11 cellular contexts compared by ENCODE assay signal in the genomic region with DNA sequence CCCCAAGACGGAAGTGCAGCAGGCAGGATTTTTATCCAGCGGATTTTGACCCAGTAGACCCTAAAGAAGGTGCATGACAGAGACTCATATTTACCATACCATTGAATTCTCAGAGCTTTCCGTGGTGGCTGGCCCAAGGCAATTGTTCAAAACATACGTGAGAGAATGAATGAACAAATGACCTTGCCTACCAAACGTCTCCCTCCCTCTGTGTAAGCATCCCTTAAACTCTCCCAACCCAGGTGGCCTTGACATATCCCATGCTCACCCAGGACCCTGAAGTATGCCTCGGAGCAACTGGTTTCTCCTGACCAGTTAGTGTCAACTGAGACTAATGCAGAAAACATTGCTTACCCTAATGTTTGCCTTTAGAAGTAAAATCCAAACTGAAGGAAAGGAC.
DNase-seq lines count a peak whose midpoint lies in the region; ATAC-seq, FAIRE-seq and TF ChIP-seq lines count a peak whose summit lies in the region.
"Had no signal": no experiment of that assay in that cellular context is flagged by ENCODE, and none has a peak within 500 bp of the region (broad histone marks: within the 10 kb centered on the region; RNA-seq: fewer than 3 reads in every experiment).

No MANE protein-coding gene starts in this region.

- peaks cover 100% of the 10 kb centered on the region for H3K79me2 ChIP-seq in SK-N-SH (ENCODE audit: insufficient read depth)

- peaks cover 81% of the 10 kb centered on the region for H3K27me3 Mint-ChIP-seq in activated CD4-positive, alpha-beta T cell treated with anti-CD3 and anti-CD28 coated beads, Interleukin-2, amount 10 ng/mL, durations not matched to agents 24 days and 14 days
- peaks cover 82% of the 10 kb centered on the region for H3K27me3 Mint-ChIP-seq in activated CD4-positive, alpha-beta T cell treated with anti-CD3 and anti-CD28 coated beads, Interleukin-2, amount 10 ng/mL, durations not matched to agents 7 days and 5 days

- H2AFZ ChIP-seq in mesenchymal stem cell (ENCODE audit: low read depth, low read length) (no peak overlapping the region), SK-N-SH (ENCODE audit: low read depth) (no peak overlapping the region)

- H3K18ac ChIP-seq in mesenchymal stem cell (ENCODE audit: low read depth in 1 of 2, low read length in 2 of 2), result peak overlapping the region in 1 of 2 experiments; percentile 59

- H3K4ac ChIP-seq in mesenchymal stem cell (ENCODE audit: low read depth in 1 of 2, low read length in 2 of 2), result no peak overlapping the region

- TF ChIP-seq POLR2A in body of pancreas (IDR thresholded peaks at IDR 0.05) (no peak), transverse colon (IDR thresholded peaks at IDR 0.05) (no peak), H54 (IDR thresholded peaks at IDR 0.05; ENCODE audit: low read depth, low read length) (no peak), GM18505 (IDR thresholded peaks at IDR 0.05; ENCODE audit: borderline replicate concordance, extremely low read depth, insufficient read depth, insufficient read length) (no peak)

- no peak overlapping the region for H2BK5ac ChIP-seq in mesenchymal stem cell (ENCODE audit: low read depth, low read length, poor library complexity, severe bottlenecking)

- H3F3A ChIP-seq in SK-N-SH (replicated peaks; ENCODE audit: insufficient read depth), result peaks cover 24% of the 10 kb centered on the region

- H2AK5ac ChIP-seq in mesenchymal stem cell (ENCODE audit: low read length, severe bottlenecking), result no peak overlapping the region

- no peak overlapping the region for H3K4me3 ChIP-seq in body of pancreas
- H3K4me3 ChIP-seq in mesenchymal stem cell (ENCODE audit: insufficient read depth in 1 of 2, low read depth in 1 of 2, low read length in 2 of 2), result peak overlapping the region in 1 of 2 experiments; percentile 76
- no peak overlapping the region for H3K4me3 ChIP-seq in transverse colon
- no peak overlapping the region for H3K4me3 ChIP-seq in SK-N-SH (ENCODE audit: low read depth in 2 of 2, low read length in 1 of 2)

- H3K23ac ChIP-seq in mesenchymal stem cell (ENCODE audit: low read length in 2 of 2), result no peak overlapping the region

- H3K27me3 ChIP-seq in body of pancreas (no peaks in the 10 kb centered on the region), mesenchymal stem cell (ENCODE audit: control insufficient read depth in 1 of 2, insufficient read depth in 1 of 2, low read length in 2 of 2) (no peaks in the 10 kb centered on the region), transverse colon (no peaks in the 10 kb centered on the region), SK-N-SH (ENCODE audit: insufficient read depth) (no peaks in the 10 kb centered on the region)
- H3K27me3 ChIP-seq: MG63, upper lobe of left lung had no signal

- peaks cover 9% of the 10 kb centered on the region for H3K4me1 Mint-ChIP-seq in activated CD4-positive, alpha-beta T cell treated with anti-CD3 and anti-CD28 coated beads, Interleukin-2, amount 10 ng/mL, durations not matched to agents 24 days and 14 days
- peaks cover 11% of the 10 kb centered on the region for H3K4me1 Mint-ChIP-seq in activated CD4-positive, alpha-beta T cell treated with anti-CD3 and anti-CD28 coated beads, Interleukin-2, amount 10 ng/mL, durations not matched to agents 7 days and 5 days

- H3K27ac ChIP-seq in body of pancreas (peak overlapping the region; percentile 56 to 90 (median 82)), mesenchymal stem cell (ENCODE audit: low read length, poor library complexity, severe bottlenecking) (peak overlapping the region; percentile 21), transverse colon (peak overlapping the region; percentile 78 to 87 (median 84)), SK-N-SH (ENCODE audit: low read depth in 2 of 2, low read length in 1 of 2) (no peak overlapping the region; a peak in 1 of 4 replicates)

- no peaks in the 10 kb centered on the region for H3K36me3 Mint-ChIP-seq in activated CD4-positive, alpha-beta T cell treated with anti-CD3 and anti-CD28 coated beads, Interleukin-2, amount 10 ng/mL, durations not matched to agents 24 days and 14 days (ENCODE audit: low read depth)
- H3K36me3 Mint-ChIP-seq in activated CD4-positive, alpha-beta T cell treated with anti-CD3 and anti-CD28 coated beads, Interleukin-2, amount 10 ng/mL, durations not matched to agents 7 days and 5 days (ENCODE audit: low read depth), result no peaks in the 10 kb centered on the region

- TF ChIP-seq CTCF in body of pancreas (IDR thresholded peaks at IDR 0.05) (no peak), transverse colon (IDR thresholded peaks at IDR 0.05) (no peak), SK-N-SH (IDR thresholded peaks at IDR 0.05) (no peak)

- no peak overlapping the region for H2BK15ac ChIP-seq in mesenchymal stem cell (ENCODE audit: low read depth, poor library complexity, severe bottlenecking)

- DNase-seq in activated CD4-positive, alpha-beta T cell treated with anti-CD3 and anti-CD28 coated beads, Interleukin-2, amount 10 ng/mL, durations not matched to agents 24 days and 14 days, result no peak
- DNase-seq in activated CD4-positive, alpha-beta T cell treated with anti-CD3 and anti-CD28 coated beads, Interleukin-2, amount 10 ng/mL, durations not matched to agents 7 days and 5 days, result no peak
- DNase-seq in body of pancreas (peak in 1 of 4 donors; percentile 25), mesenchymal stem cell (no peak), transverse colon (no peak), H54 (ENCODE audit: insufficient read length, low spot score) (no peak), SK-N-SH (no peak)
- DNase-seq: MG63, NCI-H774, upper lobe of left lung had no signal

- H3K79me1 ChIP-seq in mesenchymal stem cell (replicated peaks; ENCODE audit: low read length, poor library complexity, severe bottlenecking), result peaks cover 23% of the 10 kb centered on the region

- H3K27ac Mint-ChIP-seq in activated CD4-positive, alpha-beta T cell treated with anti-CD3 and anti-CD28 coated beads, Interleukin-2, amount 10 ng/mL, durations not matched to agents 24 days and 14 days, result no peak overlapping the region
- H3K27ac Mint-ChIP-seq in activated CD4-positive, alpha-beta T cell treated with anti-CD3 and anti-CD28 coated beads, Interleukin-2, amount 10 ng/mL, durations not matched to agents 7 days and 5 days, result no peak overlapping the region

- TF ChIP-seq EP300 in transverse colon (IDR thresholded peaks at IDR 0.05; ENCODE audit: low read depth) (no peak), SK-N-SH (IDR thresholded peaks at IDR 0.05; ENCODE audit: borderline replicate concordance in 1 of 2, low read depth in 1 of 2, low read length in 1 of 2) (no peak)

- intact Hi-C loops in activated CD4-positive, alpha-beta T cell treated with anti-CD3 and anti-CD28 coated beads, Interleukin-2, amount 10 ng/mL, durations not matched to agents 24 days and 14 days (cut with micrococcal nuclease), result no loop called here
- intact Hi-C loops in body of pancreas (cut with DNase I) (no loop called here), transverse colon (cut with DNase I; ENCODE audit: low total_unique reads) (no loop called here)

- no peaks in the 10 kb centered on the region for H3K9me3 Mint-ChIP-seq in activated CD4-positive, alpha-beta T cell treated with anti-CD3 and anti-CD28 coated beads, Interleukin-2, amount 10 ng/mL, durations not matched to agents 24 days and 14 days
- H3K9me3 Mint-ChIP-seq in activated CD4-positive, alpha-beta T cell treated with anti-CD3 and anti-CD28 coated beads, Interleukin-2, amount 10 ng/mL, durations not matched to agents 7 days and 5 days, result no peaks in the 10 kb centered on the region

- no peak overlapping the region for H4K91ac ChIP-seq in mesenchymal stem cell (ENCODE audit: low read length)

- H3K14ac ChIP-seq in mesenchymal stem cell (ENCODE audit: low read length in 2 of 2), result no peak overlapping the region

- in situ Hi-C loops in transverse colon (cut with MboI; ENCODE audit: low pct_ligation_motif_present in 1 of 4, low pct_unique_long_range_greater_than_20kb in 1 of 4, low sequenced_read_pairs in 3 of 4), result no loop called here

- H3K4me1 ChIP-seq in body of pancreas (peaks cover 79% of the 10 kb centered on the region), mesenchymal stem cell (ENCODE audit: control insufficient read depth, insufficient read depth, low read depth, low read length) (peaks cover 5% of the 10 kb centered on the region), transverse colon (peaks cover 9 to 48% (median 31%) of the 10 kb centered on the region in 4 donors), SK-N-SH (ENCODE audit: control insufficient read depth in 1 of 2, insufficient read depth in 2 of 2, low read depth in 1 of 2, low read length in 1 of 2) (peaks cover 27 to 32% of the 10 kb centered on the region in 2 experiments; a peak in 3 of 4 replicates)

- no peaks in the 10 kb centered on the region for H3K9me2 ChIP-seq in SK-N-SH

- no peak overlapping the region for H4K8ac ChIP-seq in mesenchymal stem cell (ENCODE audit: low read length)

- peaks cover 59% of the 10 kb centered on the region for H4K20me1 ChIP-seq in SK-N-SH (ENCODE audit: insufficient read depth)

- no peak for FAIRE-seq in H54 (lab: Jason Lieb, UNC)

- H3K9me3 ChIP-seq in body of pancreas (no peaks in the 10 kb centered on the region), mesenchymal stem cell (ENCODE audit: control insufficient read depth, low read length) (no peaks in the 10 kb centered on the region), transverse colon (no peaks in the 10 kb centered on the region), SK-N-SH (no peaks in the 10 kb centered on the region)
- H3K9me3 ChIP-seq: MG63, upper lobe of left lung had no signal

- H3K4me2 ChIP-seq in mesenchymal stem cell (ENCODE audit: low read length, poor library complexity, severe bottlenecking) (no peak overlapping the region), SK-N-SH (no peak overlapping the region)

- H3K36me3 ChIP-seq in body of pancreas (replicated peaks in 1 of 2; ENCODE audit: insufficient read depth in 1 of 2, low read depth in 2 of 2) (no peaks in the 10 kb centered on the region), mesenchymal stem cell (ENCODE audit: control insufficient read depth in 1 of 2, insufficient read depth in 2 of 2, low read depth in 1 of 2, low read length in 2 of 2) (peaks cover 0 to 3% of the 10 kb centered on the region in 2 experiments), transverse colon (no peaks in the 10 kb centered on the region), SK-N-SH (replicated peaks in 1 of 2; ENCODE audit: control insufficient read depth in 1 of 2, insufficient read depth in 2 of 2, low read length in 1 of 2) (peaks cover 8% of the 10 kb centered on the region in 2 experiments)
- H3K36me3 ChIP-seq: upper lobe of left lung had no signal

- WGBS in body of pancreas, 2 donors, result 15 to 16% methylated on average over 6 of the region's 6 CpGs
- WGBS in mesenchymal stem cell, result 80% methylated on average over 6 of the region's 6 CpGs
- 31 to 80% methylated on average over 1 to 6 of the region's 6 CpGs for WGBS in transverse colon (ENCODE audit: low coverage in 1 of 2), 2 donors
- 96% methylated on average over 6 of the region's 6 CpGs for WGBS in SK-N-SH (ENCODE audit: low lambda C conversion rate)

- POLR2A ChIA-PET in activated CD4-positive, alpha-beta T cell treated with anti-CD3 and anti-CD28 coated beads, Interleukin-2, amount 10 ng/mL, durations not matched to agents 7 days and 5 days (lab: Charles Lee), result no interaction called here
- POLR2A ChIA-PET in SK-N-SH (lab: Yijun Ruan, JAX), result no interaction called here

- peak overlapping the region; percentile 79 for H3K9ac ChIP-seq in mesenchymal stem cell (ENCODE audit: low read length)
- H3K9ac ChIP-seq in SK-N-SH, result no peak overlapping the region

- ATAC-seq in body of pancreas (no peak), GM18505 (IDR thresholded peaks at IDR 0.05; ENCODE audit: unreplicated experiment) (no peak)

- TF ChIP-seq RAD21 in SK-N-SH (IDR thresholded peaks at IDR 0.05; ENCODE audit: low read length), result no peak

- no peak overlapping the region for H2BK12ac ChIP-seq in mesenchymal stem cell (ENCODE audit: low read length in 2 of 2)

- H2BK120ac ChIP-seq in mesenchymal stem cell (ENCODE audit: low read depth, low read length), result no peak overlapping the region

- CTCF ChIA-PET in activated CD4-positive, alpha-beta T cell treated with anti-CD3 and anti-CD28 coated beads, Interleukin-2, amount 10 ng/mL, durations not matched to agents 7 days and 5 days (lab: Charles Lee), result no interaction called here
- CTCF ChIA-PET in SK-N-SH (lab: Yijun Ruan, JAX), result interaction anchor here (1.1 to 1.3 kb wide), 2 partner anchors 12 to 60 kb away, joined by 5 to 6 read pairs; no protein-coding TSS in a partner anchor

- H3K4me3 Mint-ChIP-seq in activated CD4-positive, alpha-beta T cell treated with anti-CD3 and anti-CD28 coated beads, Interleukin-2, amount 10 ng/mL, durations not matched to agents 24 days and 14 days, result peak overlapping the region; percentile 16
- H3K4me3 Mint-ChIP-seq in activated CD4-positive, alpha-beta T cell treated with anti-CD3 and anti-CD28 coated beads, Interleukin-2, amount 10 ng/mL, durations not matched to agents 7 days and 5 days, result no peak overlapping the region

Comparison
In these comparisons a context has a peak if more than half of its experiments do, and no peak if none do; other contexts are left out.
1. H3K27ac ChIP-seq: peak in body of pancreas (4 of 4), mesenchymal stem cell (single experiment) and transverse colon (4 of 4); none in SK-N-SH (0 of 2).